In the genomic region with DNA sequence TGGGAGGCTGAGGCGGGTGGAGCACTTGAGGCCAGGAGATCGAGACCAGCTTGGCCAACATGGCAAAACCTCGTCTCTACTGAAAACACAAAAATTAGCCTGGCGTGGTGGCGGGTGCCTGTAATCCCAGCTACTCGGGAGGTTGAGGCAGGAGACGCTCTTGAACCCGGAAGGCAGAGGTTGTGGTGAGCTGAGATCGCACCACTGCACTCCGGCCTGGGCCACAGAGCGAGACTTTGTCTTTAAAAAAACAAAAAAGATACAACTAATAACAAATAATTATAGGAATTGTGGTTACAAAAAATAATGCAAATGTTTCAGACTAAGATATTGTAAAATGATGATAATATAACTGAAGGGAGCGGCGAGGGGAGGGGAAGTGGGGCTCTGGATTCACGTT, we compare ENCODE assay signal across 14 cellular contexts.
DNase-seq lines count a peak whose midpoint lies in the region; ATAC-seq and TF ChIP-seq lines count a peak whose summit lies in the region.
"Had no signal": no experiment of that assay in that cellular context is flagged by ENCODE, and none has a peak within 500 bp of the region (broad histone marks: within the 10 kb centered on the region; RNA-seq: fewer than 3 reads in every experiment).

No MANE protein-coding gene starts in this region.

- H3K36me3 Mint-ChIP-seq in activated naive CD8-positive, alpha-beta T cell treated with anti-CD3 and anti-CD28 coated beads, Interleukin-2, amount 10 ng/mL, durations not matched to agents 7 days and 5 days: no peaks in the 10 kb centered on the region
- H3K36me3 Mint-ChIP-seq in activated naive CD8-positive, alpha-beta T cell treated with anti-CD3 and anti-CD28 coated beads for 36 hours: no peaks in the 10 kb centered on the region
- no peaks in the 10 kb centered on the region for H3K36me3 Mint-ChIP-seq in CD14-positive monocyte
- H3K36me3 Mint-ChIP-seq in chondrocyte (ENCODE audit: low read depth): peaks cover 2% of the 10 kb centered on the region

- intact Hi-C loops in CD14-positive monocyte (cut with micrococcal nuclease): no loop called here
- intact Hi-C loops in posterior vena cava (cut with DNase I): no loop called here

- DNase-seq in activated naive CD8-positive, alpha-beta T cell treated with anti-CD3 and anti-CD28 coated beads, Interleukin-2, amount 10 ng/mL, durations not matched to agents 7 days and 5 days: no peak
- no peak for DNase-seq in activated naive CD8-positive, alpha-beta T cell treated with anti-CD3 and anti-CD28 coated beads for 36 hours
- peak; percentile 15 for DNase-seq in CD14-positive monocyte (ENCODE audit: low spot score)
- peak; percentile 18 for DNase-seq in chondrocyte (ENCODE audit: low spot score)
- peak; percentile 68 for DNase-seq in posterior vena cava (ENCODE audit: low spot score)
- DNase-seq in NCI-H187 treated with DMSO at 0.1 percent for 48 hours (lab: John Stamatoyannopoulos, UW): no peak
- no peak for DNase-seq in activated CD8-positive, alpha-beta memory T cell treated with anti-CD3 and anti-CD28 coated beads, Interleukin-2, amount 50 U/mL, for 4 hours
- DNase-seq: ACHN; Calu3; CD4-positive, alpha-beta T cell; DMS 273 treated with DMSO at 0.1 percent for 48 hours; HCEC 1CT; HFFc6 had no signal

- H3K27ac Mint-ChIP-seq in activated naive CD8-positive, alpha-beta T cell treated with anti-CD3 and anti-CD28 coated beads, Interleukin-2, amount 10 ng/mL, durations not matched to agents 7 days and 5 days: peak overlapping the region; percentile 51
- H3K27ac Mint-ChIP-seq in activated naive CD8-positive, alpha-beta T cell treated with anti-CD3 and anti-CD28 coated beads for 36 hours: no peak overlapping the region
- H3K27ac Mint-ChIP-seq in CD14-positive monocyte: peak overlapping the region in 1 of 7 donors; percentile 46
- H3K27ac Mint-ChIP-seq in chondrocyte (ENCODE audit: unreplicated experiment): no peak overlapping the region
- H3K27ac Mint-ChIP-seq: CD4-positive, alpha-beta T cell; HFFc6 had no signal

- no peaks in the 10 kb centered on the region for H3K9me3 Mint-ChIP-seq in activated naive CD8-positive, alpha-beta T cell treated with anti-CD3 and anti-CD28 coated beads, Interleukin-2, amount 10 ng/mL, durations not matched to agents 7 days and 5 days
- H3K9me3 Mint-ChIP-seq in activated naive CD8-positive, alpha-beta T cell treated with anti-CD3 and anti-CD28 coated beads for 36 hours: no peaks in the 10 kb centered on the region
- H3K9me3 Mint-ChIP-seq in CD14-positive monocyte (peaks cover 2 to 8% (median 3%) of the 10 kb centered on the region in 7 donors), chondrocyte (ENCODE audit: low read depth) (peaks cover 4% of the 10 kb centered on the region)
- H3K9me3 Mint-ChIP-seq: CD4-positive, alpha-beta T cell; HFFc6 had no signal

- TF ChIP-seq CTCF in CD14-positive monocyte (IDR thresholded peaks at IDR 0.05) (no peak), chondrocyte (IDR thresholded peaks at IDR 0.05) (no peak)

- H3K4me3 Mint-ChIP-seq in activated naive CD8-positive, alpha-beta T cell treated with anti-CD3 and anti-CD28 coated beads, Interleukin-2, amount 10 ng/mL, durations not matched to agents 7 days and 5 days: no peak overlapping the region
- no peak overlapping the region for H3K4me3 Mint-ChIP-seq in activated naive CD8-positive, alpha-beta T cell treated with anti-CD3 and anti-CD28 coated beads for 36 hours
- H3K4me3 Mint-ChIP-seq in CD14-positive monocyte (peak overlapping the region in 1 of 2 donors; percentile 43), chondrocyte (ENCODE audit: unreplicated experiment) (no peak overlapping the region)
- H3K4me3 Mint-ChIP-seq: CD4-positive, alpha-beta T cell; HFFc6 had no signal

- no peak for ATAC-seq in activated naive CD8-positive, alpha-beta T cell treated with anti-CD3 and anti-CD28 coated beads, Interleukin-2, amount 10 ng/mL, durations not matched to agents 7 days and 5 days (ENCODE audit: low read depth)
- ATAC-seq in HG03097 (IDR thresholded peaks at IDR 0.05; ENCODE audit: low FRiP score, unreplicated experiment): no peak

- POLR2A ChIA-PET in activated naive CD8-positive, alpha-beta T cell treated with anti-CD3 and anti-CD28 coated beads, Interleukin-2, amount 10 ng/mL, durations not matched to agents 7 days and 5 days (lab: Charles Lee): interaction anchor here (0.7 kb wide), 2 partner anchors 703 to 1273 kb away, joined by 3 to 4 read pairs; no protein-coding TSS in a partner anchor

- peaks cover 13% of the 10 kb centered on the region for H3K4me1 Mint-ChIP-seq in activated naive CD8-positive, alpha-beta T cell treated with anti-CD3 and anti-CD28 coated beads, Interleukin-2, amount 10 ng/mL, durations not matched to agents 7 days and 5 days
- no peaks in the 10 kb centered on the region for H3K4me1 Mint-ChIP-seq in activated naive CD8-positive, alpha-beta T cell treated with anti-CD3 and anti-CD28 coated beads for 36 hours
- H3K4me1 Mint-ChIP-seq in CD14-positive monocyte: peaks cover 12% of the 10 kb centered on the region
- H3K4me1 Mint-ChIP-seq in chondrocyte (ENCODE audit: low read depth): no peaks in the 10 kb centered on the region

- H3K27me3 Mint-ChIP-seq in activated naive CD8-positive, alpha-beta T cell treated with anti-CD3 and anti-CD28 coated beads, Interleukin-2, amount 10 ng/mL, durations not matched to agents 7 days and 5 days: peaks cover 43% of the 10 kb centered on the region
- H3K27me3 Mint-ChIP-seq in activated naive CD8-positive, alpha-beta T cell treated with anti-CD3 and anti-CD28 coated beads for 36 hours: peaks cover 16% of the 10 kb centered on the region
- H3K27me3 Mint-ChIP-seq in CD14-positive monocyte (ENCODE audit: low read depth in 3 of 3) (peaks cover 21 to 36% (median 29%) of the 10 kb centered on the region in 3 donors), chondrocyte (ENCODE audit: low read depth) (peaks cover 34% of the 10 kb centered on the region)

Comparison
In these comparisons a context has a peak if more than half of its experiments do, and no peak if none do; other contexts are left out.
1. DNase-seq: peak in CD14-positive monocyte (single experiment), chondrocyte (single experiment) and posterior vena cava (single experiment); none in activated naive CD8-positive, alpha-beta T cell treated with anti-CD3 and anti-CD28 coated beads, Interleukin-2, amount 10 ng/mL, durations not matched to agents 7 days and 5 days (single experiment), activated naive CD8-positive, alpha-beta T cell treated with anti-CD3 and anti-CD28 coated beads for 36 hours (single experiment), NCI-H187 treated with DMSO at 0.1 percent for 48 hours (single experiment) and activated CD8-positive, alpha-beta memory T cell treated with anti-CD3 and anti-CD28 coated beads, Interleukin-2, amount 50 U/mL, for 4 hours (single experiment).